Comparison of ENCODE assay signal across 24 cellular contexts in the genomic region with DNA sequence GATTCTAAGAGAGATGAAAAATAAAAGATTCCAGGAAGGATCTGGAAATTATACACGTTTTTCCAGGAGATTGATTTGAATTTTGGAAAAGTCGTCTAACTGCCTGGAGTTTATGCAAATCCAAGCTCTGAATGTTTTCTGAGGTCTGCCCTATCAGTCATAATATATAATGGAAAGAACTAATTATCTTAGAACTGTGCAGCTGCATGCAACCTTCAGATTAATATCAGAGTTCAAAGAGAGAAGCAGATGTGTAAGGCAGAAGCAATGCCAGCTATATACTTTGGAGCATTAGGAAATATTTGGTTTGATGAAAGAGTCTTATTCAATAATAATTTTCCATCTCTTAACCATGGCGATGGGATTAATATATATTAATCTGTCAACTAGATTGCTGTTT.
"Had no signal": no experiment of that assay in that cellular context is flagged by ENCODE, and none has a peak within 500 bp of the region (broad histone marks: within the 10 kb centered on the region; RNA-seq: fewer than 3 reads in every experiment).

No MANE protein-coding gene starts in this region.

- H3K4me1 Mint-ChIP-seq: memory B cell; naive B cell; natural killer cell; neural progenitor cell; stimulated activated memory B cell treated with anti-CD40 and anti-IgM and Interleukin-4, amounts not matched to agents 10 μg/mL and 1 μg/mL and 100 μg/mL, for 72 hours; stimulated activated naive CD8-positive, alpha-beta T cell treated with anti-CD3 and anti-CD28 coated beads, Interleukin-15, amount 100 ng/mL, for 72 hours had no signal

- ATAC-seq: natural killer cell; right lobe of liver; stimulated activated memory B cell treated with anti-CD40 and anti-IgM and Interleukin-4, amounts not matched to agents 10 μg/mL and 1 μg/mL and 100 μg/mL, for 72 hours; stimulated activated naive CD8-positive, alpha-beta T cell treated with anti-CD3 and anti-CD28 coated beads, Interleukin-15, amount 100 ng/mL, for 72 hours had no signal

- H3K36me3 ChIP-seq: left ventricle myocardium inferior, neural progenitor cell, ovary, right atrium auricular region, right lobe of liver, tibial nerve, uterus had no signal

- H3K4me3 Mint-ChIP-seq: memory B cell; naive B cell; natural killer cell; nephron progenitor cell; neural progenitor cell; stimulated activated memory B cell treated with anti-CD40 and anti-IgM and Interleukin-4, amounts not matched to agents 10 μg/mL and 1 μg/mL and 100 μg/mL, for 72 hours; stimulated activated naive CD8-positive, alpha-beta T cell treated with anti-CD3 and anti-CD28 coated beads, Interleukin-15, amount 100 ng/mL, for 72 hours; type B pancreatic cell had no signal

- H3K9me3 ChIP-seq: left ventricle myocardium inferior, ovary, right atrium auricular region, right lobe of liver, tibial nerve, uterus had no signal

- H3K9ac ChIP-seq: neural progenitor cell had no signal

- H3K9me3 Mint-ChIP-seq: natural killer cell, nephron progenitor cell, neural progenitor cell had no signal

- H3K4me2 ChIP-seq: hepatocyte, neural progenitor cell, smooth muscle cell had no signal

- H3K36me3 Mint-ChIP-seq: memory B cell; naive B cell; natural killer cell; neural progenitor cell; stimulated activated memory B cell treated with anti-CD40 and anti-IgM and Interleukin-4, amounts not matched to agents 10 μg/mL and 1 μg/mL and 100 μg/mL, for 72 hours; type B pancreatic cell had no signal

- H3K27me3 Mint-ChIP-seq: memory B cell; naive B cell; progenitor cell of endocrine pancreas; stimulated activated memory B cell treated with anti-CD40 and anti-IgM and Interleukin-4, amounts not matched to agents 10 μg/mL and 1 μg/mL and 100 μg/mL, for 72 hours; stimulated activated naive CD8-positive, alpha-beta T cell treated with anti-CD3 and anti-CD28 coated beads, Interleukin-15, amount 100 ng/mL, for 72 hours; type B pancreatic cell had no signal

- DNase-seq: islet precursor cell; left ventricle myocardium inferior; naive B cell; natural killer cell; nephron progenitor cell; ovary; right lobe of liver; stimulated activated CD4-positive, alpha-beta T cell treated with anti-CD3 and anti-CD28 coated beads, Interleukin-1b, Interleukin-23, amount 100 ng/mL, for 48 hours; stimulated activated CD4-positive, alpha-beta T cell treated with anti-CD3 and anti-CD28 coated beads, Interleukin-2, amount 100 ng/mL, for 48 hours; stimulated activated CD4-positive, alpha-beta T cell treated with anti-CD3 and anti-CD28 coated beads, Interleukin-4, amount 100 ng/mL, for 4 hours; stimulated activated CD8-positive, alpha-beta memory T cell treated with anti-CD3 and anti-CD28 coated beads, Interleukin-4, amount 100 ng/mL, for 48 hours; stimulated activated naive CD4-positive, alpha-beta T cell treated with Interleukin-2 at 50 U/mL for 16 hours; stimulated activated naive CD8-positive, alpha-beta T cell treated with anti-CD3 and anti-CD28 coated beads, Interleukin-15, amount 100 ng/mL, for 72 hours; substantia nigra; uterus had no signal

- H2AFZ ChIP-seq: hepatocyte, neural progenitor cell had no signal

- H3K79me2 ChIP-seq: hepatocyte had no signal

- H3K4me1 ChIP-seq: left ventricle myocardium inferior, neural progenitor cell, right atrium auricular region, right lobe of liver, tibial nerve, uterus had no signal

- H3K27me3 ChIP-seq: hepatocyte, neural progenitor cell, ovary, right atrium auricular region, right lobe of liver, tibial nerve, uterus had no signal

- H3K27ac ChIP-seq: hepatocyte, left ventricle myocardium inferior, neural progenitor cell, ovary, right atrium auricular region, right lobe of liver, tibial nerve, uterus had no signal

- H3K4me3 ChIP-seq: hepatocyte, left ventricle myocardium inferior, neural progenitor cell, ovary, right atrium auricular region, right lobe of liver, smooth muscle cell, tibial nerve, uterus had no signal

- H3K27ac Mint-ChIP-seq: memory B cell; naive B cell; natural killer cell; nephron progenitor cell; neural progenitor cell; progenitor cell of endocrine pancreas; stimulated activated memory B cell treated with anti-CD40 and anti-IgM and Interleukin-4, amounts not matched to agents 10 μg/mL and 1 μg/mL and 100 μg/mL, for 72 hours; stimulated activated naive CD8-positive, alpha-beta T cell treated with anti-CD3 and anti-CD28 coated beads, Interleukin-15, amount 100 ng/mL, for 72 hours; type B pancreatic cell had no signal
